8 cellular contexts compared by ENCODE assay signal in genomic region chr10:59177031-59177861, GRCh38. TPM values are rescaled to one million over a fixed set of nuclear protein-coding genes. Genes with fewer than 3 reads are reported as not detected.
DNase-seq lines count a peak whose midpoint lies in the region; TF ChIP-seq lines count a peak whose summit lies in the region.

No MANE protein-coding gene starts in this region.

- intact Hi-C loops in sigmoid colon (cut with DNase I), result no loop called here

- DNase-seq in DMS153 (lab: John Stamatoyannopoulos, UW) (peak; percentile 42), NCI-H1048 (lab: John Stamatoyannopoulos, UW) (peak; percentile 38), astrocyte of the cerebellum (ENCODE audit: low read depth) (peak; percentile 86), sigmoid colon (no peak), GDM1 (lab: John Stamatoyannopoulos, UW) (no peak), NOMO-1 treated with DMSO at 0.1 percent for 48 hours (lab: John Stamatoyannopoulos, UW; ENCODE audit: unreplicated experiment) (no peak)
- no peak for DNase-seq in activated CD4-positive, CD25-positive, alpha-beta regulatory T cell treated with anti-CD3 and anti-CD28 coated beads, Interleukin-2, amount 50 U/mL, for 72 hours

- 8 to 9% methylated on average over 42 of the region's 42 CpGs for WGBS in sigmoid colon, 2 donors

- TF ChIP-seq EP300 in sigmoid colon (IDR thresholded peaks at IDR 0.05), result no peak

- H3K27ac ChIP-seq in sigmoid colon, result no peak overlapping the region

- in situ Hi-C loops in astrocyte of the cerebellum (cut with HindIII; ENCODE audit: low sequenced_read_pairs), result loop anchor here (25.0 kb wide), 2 partner anchors 215 to 390 kb away; no protein-coding TSS in a partner anchor

- H3K36me3 ChIP-seq in sigmoid colon, result no peaks in the 10 kb centered on the region

- H3K4me3 ChIP-seq in astrocyte of the cerebellum (ENCODE audit: low read depth, low read length), result peak overlapping the region; percentile 40
- peak overlapping the region; percentile 34 for H3K4me3 ChIP-seq in iPS-11a (ENCODE audit: low read depth, low read length)
- peak overlapping the region; percentile 25 to 47 (median 40) for H3K4me3 ChIP-seq in sigmoid colon

- H3K4me1 ChIP-seq in sigmoid colon, result peaks cover 0 to 20% (median 18%) of the 10 kb centered on the region in 4 donors

- H3K27me3 ChIP-seq in sigmoid colon, result peaks cover 6 to 47% (median 34%) of the 10 kb centered on the region in 3 donors

- no peak for TF ChIP-seq POLR2A in sigmoid colon (IDR thresholded peaks at IDR 0.05)

- TF ChIP-seq CTCF in astrocyte of the cerebellum (IDR thresholded peaks at IDR 0.05; ENCODE audit: low read depth, low read length, missing control alignments), result no peak
- no peak for TF ChIP-seq CTCF in sigmoid colon (IDR thresholded peaks at IDR 0.05)

- no peaks in the 10 kb centered on the region for H3K9me3 ChIP-seq in sigmoid colon

RNA-seq across cellular contexts. Expression of gene PHYHIPL, which starts 0.8 kb away (rescaled TPM):
- total RNA-seq in sigmoid colon, result 1 to 10 TPM in 2 of 4 donors, under 1 TPM in 2; 0.55 to 2.5 (median 1.4) TPM
- polyA plus RNA-seq in sigmoid colon, result under 1 TPM in 2 of 3 donors, not detected in 1; 0.60 to 0.67 TPM

Comparison
In these comparisons a context has a peak if more than half of its experiments do, and no peak if none do; other contexts are left out.
1. DNase-seq: peak in DMS153 (single experiment), NCI-H1048 (single experiment) and astrocyte of the cerebellum (single experiment); none in sigmoid colon (single experiment), activated CD4-positive, CD25-positive, alpha-beta regulatory T cell treated with anti-CD3 and anti-CD28 coated beads, Interleukin-2, amount 50 U/mL, for 72 hours (single experiment), GDM1 (single experiment) and NOMO-1 treated with DMSO at 0.1 percent for 48 hours (single experiment).
2. Peak in every context shown above with its lines, with median percentiles within 50 percentile points of each other: H3K4me3 ChIP-seq.